ENCODE assay signal across 8 cellular contexts in the genomic region with DNA sequence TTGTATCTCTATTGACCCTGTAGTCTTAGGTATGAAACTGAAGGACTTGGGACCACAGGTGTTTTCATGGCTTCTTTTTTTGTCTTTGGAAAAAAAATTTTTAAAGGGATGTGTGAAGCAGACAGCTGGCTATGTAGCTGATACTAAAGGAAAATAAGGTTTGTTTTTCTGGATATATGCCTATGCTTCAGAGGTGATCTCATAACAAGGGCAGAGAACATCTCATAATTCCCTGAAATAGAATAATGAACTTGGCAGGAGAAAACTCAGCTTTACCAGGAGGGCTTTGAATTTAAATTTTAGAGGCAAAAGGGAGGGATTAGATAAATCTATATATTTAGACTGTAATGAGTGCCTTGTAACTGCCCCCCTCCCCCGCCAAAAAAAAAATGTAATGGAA.
"Had no signal": no experiment of that assay in that cellular context is flagged by ENCODE, and none has a peak within 500 bp of the region (broad histone marks: within the 10 kb centered on the region; RNA-seq: fewer than 3 reads in every experiment).

No MANE protein-coding gene starts in this region.

- ATAC-seq: GM23338, HCT116 had no signal

- DNase-seq: GM23248, GOT3, H7, H9, HCEC 1CT, HFFc6 had no signal
